Comparison of ENCODE assay signal across 2 cellular contexts in genomic region chr19:9917322-9917721, GRCh38.
TF ChIP-seq lines count a peak whose summit lies in the region.

No MANE protein-coding gene starts in this region.

TF ChIP-seq in GM12878, 131 proteins besides CTCF, POLR2A, EP300 and RAD21:
- no peak for TF ChIP-seq WRNIP1 (IDR thresholded peaks at IDR 0.05; ENCODE audit: borderline replicate concordance, low read depth, low read length)
- no peak for TF ChIP-seq EZH2 (IDR thresholded peaks at IDR 0.05; ENCODE audit: borderline replicate concordance, control insufficient read depth, low read depth, low read length)
- no peak for TF ChIP-seq MTA2 (IDR thresholded peaks at IDR 0.05; ENCODE audit: low read depth)
- TF ChIP-seq PBX3 (IDR thresholded peaks at IDR 0.05; ENCODE audit: insufficient replicate concordance, low read depth, low read length): no peak
- no peak for TF ChIP-seq TAF1 (IDR thresholded peaks at IDR 0.05; ENCODE audit: borderline replicate concordance, low read depth, low read length)
- TF ChIP-seq SIX5 (IDR thresholded peaks at IDR 0.05; ENCODE audit: low read depth, low read length, severe bottlenecking): peak; percentile 64
- no peak for TF ChIP-seq MEF2A (IDR thresholded peaks at IDR 0.05; ENCODE audit: insufficient read depth, low read depth, low read length)
- TF ChIP-seq SMARCA5 (IDR thresholded peaks at IDR 0.05): no peak
- no peak for TF ChIP-seq ETV6 (conservative IDR thresholded peaks at IDR 0.05 in 1 of 2, IDR thresholded peaks at IDR 0.05 in 1 of 2; ENCODE audit: borderline replicate concordance in 1 of 2, low read depth in 1 of 2)
- TF ChIP-seq HCFC1 (IDR thresholded peaks at IDR 0.05; ENCODE audit: low read length): peak; percentile 56
- TF ChIP-seq USF2 (IDR thresholded peaks at IDR 0.05; ENCODE audit: borderline replicate concordance, low read depth, low read length): no peak
- no peak for TF ChIP-seq NFIC (IDR thresholded peaks at IDR 0.05; ENCODE audit: low read depth, low read length)
- no peak for TF ChIP-seq CEBPZ (IDR thresholded peaks at IDR 0.05; ENCODE audit: low read depth, low read length)
TF ChIP-seq in GM12878: peak in this region for 2.

TF ChIP-seq in HepG2, 621 proteins besides CTCF, POLR2A, EP300 and RAD21:
- TF ChIP-seq ZNF20 (CRISPR knock-in tag; IDR thresholded peaks at IDR 0.05): no peak
- no peak for TF ChIP-seq ELK4 (CRISPR knock-in tag; IDR thresholded peaks at IDR 0.05; ENCODE audit: borderline replicate concordance)
- TF ChIP-seq MAFG (CRISPR knock-in tag; IDR thresholded peaks at IDR 0.05): no peak
- TF ChIP-seq KDM5A (IDR thresholded peaks at IDR 0.05; ENCODE audit: borderline replicate concordance, low read length): no peak
- TF ChIP-seq DR1 (CRISPR knock-in tag; IDR thresholded peaks at IDR 0.05): no peak
- peak; percentile 89 for TF ChIP-seq NFYB (CRISPR knock-in tag; IDR thresholded peaks at IDR 0.05)
- no peak for TF ChIP-seq ZNF260 (CRISPR knock-in tag; IDR thresholded peaks at IDR 0.05; ENCODE audit: borderline replicate concordance, low read depth)
- no peak for TF ChIP-seq GATAD1 (CRISPR knock-in tag; IDR thresholded peaks at IDR 0.05)
- peak; percentile 87 for TF ChIP-seq GABPB1 (CRISPR knock-in tag; IDR thresholded peaks at IDR 0.05)
- no peak for TF ChIP-seq BHLHE40 (IDR thresholded peaks at IDR 0.05; ENCODE audit: low read length)
- no peak for TF ChIP-seq XRCC5 (optimal IDR thresholded peaks at IDR 0.05; ENCODE audit: low read length)
- no peak for TF ChIP-seq IKZF5 (CRISPR knock-in tag; IDR thresholded peaks at IDR 0.05)
- no peak for TF ChIP-seq ZBTB39 (CRISPR knock-in tag; IDR thresholded peaks at IDR 0.05)
- no peak for TF ChIP-seq ZNF33A (CRISPR knock-in tag; IDR thresholded peaks at IDR 0.05; ENCODE audit: borderline replicate concordance)
- TF ChIP-seq KDM6A (CRISPR knock-in tag; IDR thresholded peaks at IDR 0.05; ENCODE audit: low read depth): no peak
- peak; percentile 44 for TF ChIP-seq SUZ12 (IDR thresholded peaks at IDR 0.05; ENCODE audit: low read depth, low read length)
- peak; percentile 68; the same call in 1 of the 2 replicates for TF ChIP-seq TFDP2 (CRISPR knock-in tag; IDR thresholded peaks at IDR 0.05)
- no peak for TF ChIP-seq ZSCAN12 (CRISPR knock-in tag; IDR thresholded peaks at IDR 0.05)
- no peak for TF ChIP-seq TIGD3 (CRISPR knock-in tag; IDR thresholded peaks at IDR 0.05; ENCODE audit: borderline replicate concordance)
- TF ChIP-seq THAP11 (CRISPR knock-in tag; IDR thresholded peaks at IDR 0.05): peak; percentile 99
- TF ChIP-seq ZNF770 (CRISPR knock-in tag; IDR thresholded peaks at IDR 0.05): no peak
- TF ChIP-seq ZNF501 (CRISPR knock-in tag; IDR thresholded peaks at IDR 0.05): no peak
- peak; percentile 87; the same call in 1 of the 2 replicates for TF ChIP-seq TFDP1 (CRISPR knock-in tag; IDR thresholded peaks at IDR 0.05; ENCODE audit: borderline replicate concordance)
- TF ChIP-seq ELF3 (CRISPR knock-in tag; IDR thresholded peaks at IDR 0.05): peak; percentile 47; the same call in 1 of the 2 replicates
- no peak for TF ChIP-seq SCMH1 (CRISPR knock-in tag; IDR thresholded peaks at IDR 0.05; ENCODE audit: borderline replicate concordance)
- no peak for TF ChIP-seq ZNF30 (CRISPR knock-in tag; IDR thresholded peaks at IDR 0.05)
- peak; percentile 77 for TF ChIP-seq HCFC1 (IDR thresholded peaks at IDR 0.05; ENCODE audit: low read depth, low read length)
- TF ChIP-seq YY1 (IDR thresholded peaks at IDR 0.05; ENCODE audit: insufficient read depth, insufficient replicate concordance, low read depth, low read length): no peak
- no peak for TF ChIP-seq U2AF2 (IDR thresholded peaks at IDR 0.05; ENCODE audit: low read depth, low read length)
- peak; percentile 12; the same call in 1 of the 2 replicates for TF ChIP-seq GABPA (IDR thresholded peaks at IDR 0.05; ENCODE audit: low read depth, low read length)
- peak; percentile 91 for TF ChIP-seq GABPA (CRISPR knock-in tag; IDR thresholded peaks at IDR 0.05; ENCODE audit: low read depth)
- peak; percentile 91 for TF ChIP-seq ZNF143 (CRISPR knock-in tag; IDR thresholded peaks at IDR 0.05)
- TF ChIP-seq ZNF18 (CRISPR knock-in tag; IDR thresholded peaks at IDR 0.05; ENCODE audit: insufficient replicate concordance): no peak
- TF ChIP-seq ELF1 (CRISPR knock-in tag; IDR thresholded peaks at IDR 0.05): peak; percentile 97
- no peak for TF ChIP-seq HBP1 (CRISPR knock-in tag; IDR thresholded peaks at IDR 0.05; ENCODE audit: low read depth)
- no peak for TF ChIP-seq HOXA5 (CRISPR knock-in tag; IDR thresholded peaks at IDR 0.05)
- TF ChIP-seq NFYC (CRISPR knock-in tag; IDR thresholded peaks at IDR 0.05): peak; percentile 87
- TF ChIP-seq CREB3 (CRISPR knock-in tag; IDR thresholded peaks at IDR 0.05): no peak
